17 cellular contexts compared by ENCODE assay signal in genomic region chr2:36427790-36428243, GRCh38.
DNase-seq lines count a peak whose midpoint lies in the region; ATAC-seq and TF ChIP-seq lines count a peak whose summit lies in the region.
"Had no signal": no experiment of that assay in that cellular context is flagged by ENCODE, and none has a peak within 500 bp of the region (broad histone marks: within the 10 kb centered on the region; RNA-seq: fewer than 3 reads in every experiment).

No MANE protein-coding gene starts in this region.

- DNase-seq in left ventricle myocardium superior (no peak), cardiac septum (ENCODE audit: low spot score) (no peak), SK-N-SH (no peak), hepatic stellate cell (ENCODE audit: low spot score) (peak; percentile 18), upper lobe of right lung (no peak)
- DNase-seq in CD4-positive, alpha-beta T cell: no peak
- DNase-seq: activated CD4-positive, alpha-beta T cell treated with anti-CD3 and anti-CD28 coated beads, Interleukin-2, amount 50 U/mL, for 48 hours; CD8-positive, alpha-beta memory T cell; midbrain; NCI-H1694 treated with DMSO at 0.1 percent for 48 hours; NCI-H510A; stimulated activated CD4-positive, alpha-beta T cell treated with anti-CD3 and anti-CD28 coated beads, Interleukin-4, amount 100 ng/mL, for 4 hours had no signal

- H3K9ac ChIP-seq in SK-N-SH: no peak overlapping the region

- H3K27me3 Mint-ChIP-seq in CD4-positive, alpha-beta T cell: no peaks in the 10 kb centered on the region
- H3K27me3 Mint-ChIP-seq: CD8-positive, alpha-beta memory T cell; type B pancreatic cell had no signal

- TF ChIP-seq EP300 in SK-N-SH (IDR thresholded peaks at IDR 0.05; ENCODE audit: borderline replicate concordance in 1 of 2, low read depth in 1 of 2, low read length in 1 of 2): no peak

- 71% methylated on average over 2 of the region's 2 CpGs for WGBS in SK-N-SH (ENCODE audit: low lambda C conversion rate)

- TF ChIP-seq CTCF in SK-N-SH (IDR thresholded peaks at IDR 0.05) (no peak), upper lobe of right lung (IDR thresholded peaks at IDR 0.05) (no peak)
- no peak for TF ChIP-seq CTCF in CD4-positive, alpha-beta T cell (IDR thresholded peaks at IDR 0.05)

- H3K9me3 ChIP-seq in SK-N-SH (no peaks in the 10 kb centered on the region), upper lobe of right lung (no peaks in the 10 kb centered on the region)
- no peaks in the 10 kb centered on the region for H3K9me3 ChIP-seq in CD4-positive, alpha-beta T cell (ENCODE audit: control insufficient read depth, low read length)

- ATAC-seq in left ventricle myocardium superior (peak; percentile 35), upper lobe of right lung (peak; percentile 40), HG03045 (IDR thresholded peaks at IDR 0.05; ENCODE audit: unreplicated experiment) (no peak), HG03039 (IDR thresholded peaks at IDR 0.05; ENCODE audit: unreplicated experiment) (no peak)
- no peak for ATAC-seq in CD4-positive, alpha-beta T cell (ENCODE audit: poor library complexity)
- ATAC-seq: sciatic nerve had no signal

- H3K36me3 ChIP-seq in SK-N-SH (replicated peaks in 1 of 2; ENCODE audit: control insufficient read depth in 1 of 2, insufficient read depth in 2 of 2, low read length in 1 of 2) (peaks cover 13 to 43% of the 10 kb centered on the region in 2 experiments), upper lobe of right lung (no peaks in the 10 kb centered on the region)

- H3K4me1 ChIP-seq in SK-N-SH (ENCODE audit: control insufficient read depth in 1 of 2, insufficient read depth in 2 of 2, low read depth in 1 of 2, low read length in 1 of 2) (peaks cover 0 to 48% of the 10 kb centered on the region in 2 experiments), upper lobe of right lung (peaks cover 14% of the 10 kb centered on the region)

- H3K9me3 Mint-ChIP-seq in CD4-positive, alpha-beta T cell: no peaks in the 10 kb centered on the region
- H3K9me3 Mint-ChIP-seq: activated T-helper 1 cell treated with anti-CD3 and anti-CD28 coated beads, Interleukin-12 subunit alpha, Interleukin-12 subunit beta, Interleukin-2, Interleukin-4 antibody, amounts not matched to agents 30 ng/mL and 10 ng/mL and 1 ng/mL, durations not matched to agents 14 hours and 24 hours and 36 hours; CD8-positive, alpha-beta memory T cell; type B pancreatic cell had no signal

- H3K4me2 ChIP-seq in SK-N-SH: no peak overlapping the region

- H3K4me1 Mint-ChIP-seq in CD4-positive, alpha-beta T cell (ENCODE audit: low read depth): no peaks in the 10 kb centered on the region
- H3K4me1 Mint-ChIP-seq: CD8-positive, alpha-beta memory T cell had no signal

- H4K20me1 ChIP-seq in SK-N-SH (ENCODE audit: insufficient read depth): peaks cover 83% of the 10 kb centered on the region

- H3K27ac ChIP-seq in SK-N-SH (ENCODE audit: low read depth in 2 of 2, low read length in 1 of 2) (peak overlapping the region in 1 of 2 experiments; percentile 95; a peak in 1 of 4 replicates), upper lobe of right lung (no peak overlapping the region)
- no peak overlapping the region for H3K27ac ChIP-seq in CD4-positive, alpha-beta T cell (ENCODE audit: low read depth, low read length)

- H3F3A ChIP-seq in SK-N-SH (replicated peaks; ENCODE audit: insufficient read depth): peaks cover 81% of the 10 kb centered on the region

- H2AFZ ChIP-seq in SK-N-SH (ENCODE audit: low read depth): no peak overlapping the region

- H3K4me3 ChIP-seq in SK-N-SH (ENCODE audit: low read depth in 2 of 2, low read length in 1 of 2): no peak overlapping the region
- no peak overlapping the region for H3K4me3 ChIP-seq in upper lobe of right lung

- no peak for TF ChIP-seq RAD21 in SK-N-SH (IDR thresholded peaks at IDR 0.05; ENCODE audit: low read length)

- no peaks in the 10 kb centered on the region for H3K9me2 ChIP-seq in SK-N-SH

- H3K4me3 Mint-ChIP-seq in CD4-positive, alpha-beta T cell: no peak overlapping the region
- H3K4me3 Mint-ChIP-seq: activated T-helper 1 cell treated with anti-CD3 and anti-CD28 coated beads, Interleukin-12 subunit alpha, Interleukin-12 subunit beta, Interleukin-2, Interleukin-4 antibody, amounts not matched to agents 30 ng/mL and 10 ng/mL and 1 ng/mL, durations not matched to agents 14 hours and 24 hours and 36 hours; CD8-positive, alpha-beta memory T cell; type B pancreatic cell had no signal

- POLR2A ChIA-PET in SK-N-SH (lab: Yijun Ruan, JAX): no interaction called here
- POLR2A ChIA-PET in CD4-positive, alpha-beta T cell (lab: Charles Lee): no interaction called here

- no peaks in the 10 kb centered on the region for H3K36me3 Mint-ChIP-seq in CD4-positive, alpha-beta T cell (ENCODE audit: low read depth)

- no peak overlapping the region for H3K27ac Mint-ChIP-seq in CD4-positive, alpha-beta T cell
- H3K27ac Mint-ChIP-seq: activated T-helper 1 cell treated with anti-CD3 and anti-CD28 coated beads, Interleukin-12 subunit alpha, Interleukin-12 subunit beta, Interleukin-2, Interleukin-4 antibody, amounts not matched to agents 30 ng/mL and 10 ng/mL and 1 ng/mL, durations not matched to agents 14 hours and 24 hours and 36 hours; CD8-positive, alpha-beta memory T cell; type B pancreatic cell had no signal

- H3K27me3 ChIP-seq in SK-N-SH (ENCODE audit: insufficient read depth): no peaks in the 10 kb centered on the region
- H3K27me3 ChIP-seq in upper lobe of right lung: no peaks in the 10 kb centered on the region
- H3K27me3 ChIP-seq in CD4-positive, alpha-beta T cell (ENCODE audit: control insufficient read depth, insufficient read depth, low read length): no peaks in the 10 kb centered on the region

- peaks cover 100% of the 10 kb centered on the region for H3K79me2 ChIP-seq in SK-N-SH (ENCODE audit: insufficient read depth)

- intact Hi-C loops in left ventricle myocardium superior (cut with micrococcal nuclease) (no loop called here), cardiac septum (cut with DNase I) (no loop called here), upper lobe of right lung (cut with DNase I) (no loop called here)
- intact Hi-C loops in CD4-positive, alpha-beta T cell (cut with DNase I, micrococcal nuclease): no loop called here

- CTCF ChIA-PET in SK-N-SH (lab: Yijun Ruan, JAX): no interaction called here
- CTCF ChIA-PET in CD4-positive, alpha-beta T cell (lab: Charles Lee): no interaction called here

TF ChIP-seq in SK-N-SH, 30 proteins besides CTCF, POLR2A, EP300 and RAD21:
- TF ChIP-seq MEF2A (IDR thresholded peaks at IDR 0.05; ENCODE audit: borderline replicate concordance, low read depth) (0 out of 2 replicates have a peak, but pooled peaks have one; percentile 27), TEAD4 (IDR thresholded peaks at IDR 0.05; ENCODE audit: borderline replicate concordance, insufficient read depth) (no peak), REST (IDR thresholded peaks at IDR 0.05; ENCODE audit: low read depth, low read length) (peak; percentile 98)
TF ChIP-seq in SK-N-SH: peak in this region for 2.

Comparison
In these comparisons a context has a peak if more than half of its experiments do, and no peak if none do; other contexts are left out.
1. ATAC-seq: peak in left ventricle myocardium superior (single experiment) and upper lobe of right lung (single experiment); none in HG03045 (single experiment), HG03039 (single experiment) and CD4-positive, alpha-beta T cell (single experiment).